In genomic region chr10:35259769-35260397, GRCh38 we compare ENCODE assay signal across 12 cellular contexts.
DNase-seq lines count a peak whose midpoint lies in the region; ATAC-seq, FAIRE-seq and TF ChIP-seq lines count a peak whose summit lies in the region.
"Had no signal": no experiment of that assay in that cellular context is flagged by ENCODE, and none has a peak within 500 bp of the region (broad histone marks: within the 10 kb centered on the region; RNA-seq: fewer than 3 reads in every experiment).

No MANE protein-coding gene starts in this region.

- H3K27ac ChIP-seq in HepG2 (ENCODE audit: extremely low read length, insufficient read depth, low read length) = no peak overlapping the region
- H3K27ac ChIP-seq: thoracic aorta had no signal

- H3K4me2 ChIP-seq in HepG2 (ENCODE audit: low read depth, low read length) = no peak overlapping the region

- H3K4me1 Mint-ChIP-seq in naive thymus-derived CD8-positive, alpha-beta T cell = no peaks in the 10 kb centered on the region

- H3K27ac Mint-ChIP-seq in naive thymus-derived CD8-positive, alpha-beta T cell = no peak overlapping the region

- TF ChIP-seq RAD21 in HepG2 (CRISPR knock-in tag; IDR thresholded peaks at IDR 0.05) = no peak

- TF ChIP-seq CTCF in AG10803 (conservative IDR thresholded peaks at IDR 0.05; ENCODE audit: low read length) = no peak
- no peak for TF ChIP-seq CTCF in HepG2 (CRISPR knock-in tag; IDR thresholded peaks at IDR 0.05)
- no peak for TF ChIP-seq CTCF in mucosa of descending colon (IDR thresholded peaks at IDR 0.05)

- ATAC-seq in HepG2 (peak; percentile 38), mucosa of descending colon (no peak), GM21360 (IDR thresholded peaks at IDR 0.05; ENCODE audit: unreplicated experiment) (no peak), GM19328 (IDR thresholded peaks at IDR 0.05; ENCODE audit: unreplicated experiment) (no peak)
- ATAC-seq in naive thymus-derived CD8-positive, alpha-beta T cell = no peak

- H3K27me3 ChIP-seq in HepG2 (ENCODE audit: control insufficient read depth in 1 of 2, insufficient read depth in 2 of 2, low read length in 2 of 2) = no peaks in the 10 kb centered on the region

- intact Hi-C loops in HepG2 (cut with micrococcal nuclease; ENCODE audit: unreplicated experiment) (no loop called here), mucosa of descending colon (cut with DNase I, micrococcal nuclease) (no loop called here)

- H3K4me3 Mint-ChIP-seq in naive thymus-derived CD8-positive, alpha-beta T cell = no peak overlapping the region

- H2AFZ ChIP-seq in HepG2 (ENCODE audit: low read length) = no peak overlapping the region

- no peak for FAIRE-seq in HepG2 (lab: Jason Lieb, UNC)
- FAIRE-seq: G401.6 had no signal

- H3K4me1 ChIP-seq in HepG2 (ENCODE audit: insufficient read depth, low read length) (peaks cover 2% of the 10 kb centered on the region), mucosa of descending colon (ENCODE audit: low read depth) (no peaks in the 10 kb centered on the region)

- in situ Hi-C loops in HepG2 (cut with HindIII; ENCODE audit: extremely low pct_ligation_motif_present, low pct_unique_long_range_greater_than_20kb) = no loop called here

- H4K20me1 ChIP-seq in HepG2 (ENCODE audit: insufficient read depth, low read length) = no peaks in the 10 kb centered on the region

- POLR2A ChIA-PET in HepG2 (lab: Yijun Ruan, JAX) = no interaction called here
- POLR2A ChIA-PET in naive thymus-derived CD8-positive, alpha-beta T cell (lab: Charles Lee) = no interaction called here

- peaks cover 0 to 5% (median 3%) of the 10 kb centered on the region in 5 donors for H3K27me3 Mint-ChIP-seq in naive thymus-derived CD8-positive, alpha-beta T cell

- CTCF ChIA-PET in HepG2 (lab: Yijun Ruan, JAX; ENCODE audit: low intra/inter-chr PET ratio, low total read pairs) = no interaction called here

- H3K36me3 Mint-ChIP-seq in naive thymus-derived CD8-positive, alpha-beta T cell = peaks cover 0 to 24% (median 3%) of the 10 kb centered on the region in 3 donors

- H3K36me3 ChIP-seq in HepG2 (replicated peaks in 1 of 2; ENCODE audit: control insufficient read depth in 1 of 2, insufficient read depth in 2 of 2, low read length in 2 of 2) (no peaks in the 10 kb centered on the region), mucosa of descending colon (ENCODE audit: low read depth) (no peaks in the 10 kb centered on the region)
- H3K36me3 ChIP-seq: thoracic aorta had no signal

- H3K4me3 ChIP-seq in AG10803 (ENCODE audit: low read length) = no peak overlapping the region
- no peak overlapping the region for H3K4me3 ChIP-seq in HepG2 (replicated peaks in 1 of 3; ENCODE audit: insufficient read depth in 1 of 3, low read depth in 2 of 3, low read length in 3 of 3)
- no peak overlapping the region for H3K4me3 ChIP-seq in mucosa of descending colon
- H3K4me3 ChIP-seq: skin epidermis, thoracic aorta had no signal

- peaks cover 6% of the 10 kb centered on the region; the same call in 1 of the 2 replicates for H3K9me3 ChIP-seq in HepG2 (ENCODE audit: low read length)
- H3K9me3 ChIP-seq in mucosa of descending colon = peaks cover 4% of the 10 kb centered on the region

- DNase-seq in AG10803 (ENCODE audit: low read depth) = peak; percentile 88
- DNase-seq in HT1080 (ENCODE audit: low read depth) = peak; percentile 93
- peak; percentile 85 for DNase-seq in amniotic stem cell (lab: John Stamatoyannopoulos, UW)
- peak; percentile 14 for DNase-seq in HepG2 (ENCODE audit: low spot score)
- no peak for DNase-seq in mucosa of descending colon
- DNase-seq in naive thymus-derived CD8-positive, alpha-beta T cell = no peak
- DNase-seq: central memory CD4-positive, alpha-beta T cell had no signal

- no peak overlapping the region for H3K9ac ChIP-seq in HepG2 (ENCODE audit: insufficient read depth, low read depth, low read length)

- TF ChIP-seq POLR2A in HepG2 (IDR thresholded peaks at IDR 0.05; ENCODE audit: insufficient read depth in 1 of 2, low read depth in 2 of 2, low read length in 2 of 2) = no peak

- BruUV-seq in HepG2 (replicated peaks; lab: Mats Ljungman, UMichigan) = no TSS peak

- H3K79me2 ChIP-seq in HepG2 (ENCODE audit: insufficient read depth, low read length) = no peaks in the 10 kb centered on the region

- WGBS in HepG2 (ENCODE audit: low lambda C conversion rate) = 8% methylated on average over 3 of the region's 3 CpGs

- TF ChIP-seq EP300 in HepG2 (IDR thresholded peaks at IDR 0.05; ENCODE audit: low read depth in 2 of 2, low read length in 2 of 2) (no peak), HepG2 (CRISPR knock-in tag; IDR thresholded peaks at IDR 0.05; ENCODE audit: borderline replicate concordance) (no peak)

- peaks cover 8 to 30% (median 20%) of the 10 kb centered on the region in 9 donors for H3K9me3 Mint-ChIP-seq in naive thymus-derived CD8-positive, alpha-beta T cell

TF ChIP-seq in HepG2, 621 proteins besides CTCF, POLR2A, EP300 and RAD21:
- TF ChIP-seq MTF1 (CRISPR knock-in tag; IDR thresholded peaks at IDR 0.05) (no peak), CERS6 (CRISPR knock-in tag; IDR thresholded peaks at IDR 0.05) (no peak), TAF1 (CRISPR knock-in tag; IDR thresholded peaks at IDR 0.05) (no peak), IRX3 (CRISPR knock-in tag; IDR thresholded peaks at IDR 0.05; ENCODE audit: borderline replicate concordance, low read depth) (no peak), FOXO4 (CRISPR knock-in tag; conservative IDR thresholded peaks at IDR 0.05) (no peak), KAT2B (IDR thresholded peaks at IDR 0.05; ENCODE audit: borderline replicate concordance, low read depth, low read length) (no peak), ZNF7 (CRISPR knock-in tag; IDR thresholded peaks at IDR 0.05) (no peak), ZEB1 (IDR thresholded peaks at IDR 0.05; ENCODE audit: insufficient replicate concordance, low read depth) (no peak), SKI (IDR thresholded peaks at IDR 0.05; ENCODE audit: partially characterized antibody) (no peak), ZNF251 (CRISPR knock-in tag; IDR thresholded peaks at IDR 0.05) (no peak), SOX13 (IDR thresholded peaks at IDR 0.05) (no peak), SOX13 (CRISPR knock-in tag; conservative IDR thresholded peaks at IDR 0.05 in 1 of 2, IDR thresholded peaks at IDR 0.05 in 1 of 2) (no peak), TARDBP (CRISPR knock-in tag; IDR thresholded peaks at IDR 0.05) (no peak), ZBTB3 (CRISPR knock-in tag; IDR thresholded peaks at IDR 0.05; ENCODE audit: borderline replicate concordance, low read depth) (no peak), ZNF354B (CRISPR knock-in tag; IDR thresholded peaks at IDR 0.05) (no peak), STAT6 (CRISPR knock-in tag; IDR thresholded peaks at IDR 0.05; ENCODE audit: borderline replicate concordance) (no peak), ZNF143 (CRISPR knock-in tag; IDR thresholded peaks at IDR 0.05) (no peak), ZC3H4 (CRISPR knock-in tag; IDR thresholded peaks at IDR 0.05; ENCODE audit: borderline replicate concordance) (no peak), EED (CRISPR knock-in tag; IDR thresholded peaks at IDR 0.05) (no peak)

Comparison
In these comparisons a context has a peak if more than half of its experiments do, and no peak if none do; other contexts are left out.
1. DNase-seq: peak in AG10803 (single experiment), HT1080 (single experiment), amniotic stem cell (single experiment) and HepG2 (single experiment); none in mucosa of descending colon (0 of 3) and naive thymus-derived CD8-positive, alpha-beta T cell (0 of 10).